In the genomic region with DNA sequence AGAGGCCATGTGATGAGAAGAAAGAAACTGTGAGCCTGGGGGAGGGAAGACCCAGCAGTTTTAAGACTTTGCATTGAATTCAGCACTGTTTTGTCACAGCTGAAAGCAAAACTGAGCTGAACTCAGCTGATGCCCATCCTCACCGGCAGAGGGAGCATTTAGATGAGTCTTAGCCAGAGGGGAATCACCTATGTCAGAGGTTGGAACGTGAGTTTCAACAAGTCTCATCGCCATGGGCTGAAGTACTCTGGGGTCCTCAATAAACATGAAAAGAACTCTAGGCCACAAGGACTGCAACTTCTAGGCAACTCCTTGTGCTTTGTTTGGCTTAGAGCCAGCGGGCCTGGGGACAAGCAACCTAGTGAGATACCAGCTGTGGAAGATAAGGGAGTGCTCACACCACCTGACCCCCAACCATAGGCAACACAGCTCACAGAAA, we compare ENCODE assay signal across 8 cellular contexts.
DNase-seq lines count a peak whose midpoint lies in the region; ATAC-seq and TF ChIP-seq lines count a peak whose summit lies in the region.

No MANE protein-coding gene starts in this region.

- no peaks in the 10 kb centered on the region for H3K79me2 ChIP-seq in smooth muscle cell (ENCODE audit: low read depth)

- in situ Hi-C loops in G401 (cut with HindIII; ENCODE audit: low sequenced_read_pairs), result no loop called here

- no peak overlapping the region for H3K9ac ChIP-seq in smooth muscle cell (ENCODE audit: low read depth)

- WGBS in right cardiac atrium, result 15% methylated on average over 4 of the region's 4 CpGs
- 34% methylated on average over 4 of the region's 4 CpGs for WGBS in smooth muscle cell (ENCODE audit: low lambda C conversion rate)

- peak; percentile 24 for DNase-seq in G401 (ENCODE audit: low spot score)
- DNase-seq in HT1080 (ENCODE audit: low read depth), result peak; percentile 59
- DNase-seq in SHP77 (lab: John Stamatoyannopoulos, UW), result peak; percentile 54 to 62
- peak; percentile 50 for DNase-seq in activated naive CD4-positive, alpha-beta T cell treated with anti-CD3 and anti-CD28 coated beads, Interleukin-2, amount 50 U/mL, for 16 hours
- peak in 2 of 3 donors; percentile 20 to 65 for DNase-seq in right cardiac atrium
- no peak for DNase-seq in smooth muscle cell (lab: John Stamatoyannopoulos, UW; ENCODE audit: unreplicated experiment)
- DNase-seq in mesenteric fat pad (ENCODE audit: low spot score), result no peak

- intact Hi-C loops in right cardiac atrium (cut with DNase I), result loop anchor here in 2 of 4 donors (5.0 to 10.0 kb wide), 3 partner anchors 62 to 1515 kb away; no protein-coding TSS in a partner anchor

- H3K4me2 ChIP-seq in smooth muscle cell, result no peak overlapping the region

- peak; percentile 99 for ATAC-seq in GM21528 (IDR thresholded peaks at IDR 0.05; ENCODE audit: low FRiP score, unreplicated experiment)
- peak; percentile 61 to 76 for ATAC-seq in right cardiac atrium

- H3K4me3 ChIP-seq in right cardiac atrium (ENCODE audit: low read length), result no peak overlapping the region
- H3K4me3 ChIP-seq in smooth muscle cell, result no peak overlapping the region

- peak; percentile 72 for TF ChIP-seq CTCF in smooth muscle cell (IDR thresholded peaks at IDR 0.05; ENCODE audit: borderline replicate concordance, insufficient read depth, poor library complexity, severe bottlenecking)

- no peaks in the 10 kb centered on the region for H3K9me3 ChIP-seq in right cardiac atrium (ENCODE audit: control insufficient read depth, low read length)
- H3K9me3 ChIP-seq in smooth muscle cell (replicated peaks; ENCODE audit: low read depth), result no peaks in the 10 kb centered on the region

- H3K4me1 ChIP-seq in right cardiac atrium (ENCODE audit: control insufficient read depth, insufficient read depth, low read length) (peaks cover 3% of the 10 kb centered on the region), smooth muscle cell (ENCODE audit: low read depth) (no peaks in the 10 kb centered on the region)

- no peaks in the 10 kb centered on the region for H4K20me1 ChIP-seq in smooth muscle cell (ENCODE audit: low read depth)

- no peak overlapping the region for H3K27ac ChIP-seq in right cardiac atrium (ENCODE audit: low read length)
- H3K27ac ChIP-seq in smooth muscle cell (ENCODE audit: low read depth), result no peak overlapping the region

- no peaks in the 10 kb centered on the region for H3K27me3 ChIP-seq in right cardiac atrium (ENCODE audit: control insufficient read depth, insufficient read depth)
- H3K27me3 ChIP-seq in smooth muscle cell (ENCODE audit: low read depth), result no peaks in the 10 kb centered on the region

- no peaks in the 10 kb centered on the region for H3K36me3 ChIP-seq in smooth muscle cell (ENCODE audit: low read depth)

- H3F3A ChIP-seq in smooth muscle cell (ENCODE audit: low read depth), result no peaks in the 10 kb centered on the region

- peak overlapping the region; percentile 56 for H2AFZ ChIP-seq in smooth muscle cell (ENCODE audit: low read depth)

Comparison
In these comparisons a context has a peak if more than half of its experiments do, and no peak if none do; other contexts are left out.
1. DNase-seq: peak in G401 (single experiment), HT1080 (single experiment), SHP77 (2 of 2), activated naive CD4-positive, alpha-beta T cell treated with anti-CD3 and anti-CD28 coated beads, Interleukin-2, amount 50 U/mL, for 16 hours (single experiment) and right cardiac atrium (2 of 3); none in smooth muscle cell (single experiment) and mesenteric fat pad (single experiment).